ENCODE assay signal across 8 cellular contexts in genomic region chr13:41222259-41222852, GRCh38. TPM values are rescaled to one million over a fixed set of nuclear protein-coding genes. Genes with fewer than 3 reads are reported as not detected.
DNase-seq lines count a peak whose midpoint lies in the region; ATAC-seq and TF ChIP-seq lines count a peak whose summit lies in the region.

No MANE protein-coding gene starts in this region.

- no peak for DNase-seq in GM12864 (ENCODE audit: low read depth)
- DNase-seq in NCI-H82 (lab: John Stamatoyannopoulos, UW): peak; percentile 82
- DNase-seq in activated CD8-positive, alpha-beta memory T cell treated with anti-CD3 and anti-CD28 coated beads for 48 hours (ENCODE audit: low read depth in 2 of 3, low spot score in 2 of 3): peak; percentile 4 to 14 (median 10)
- DNase-seq in epithelial cell of proximal tubule (ENCODE audit: low read depth): peak; percentile 33
- DNase-seq in naive B cell: peak; percentile 63
- peak in 1 of 2 donors; percentile 47 for DNase-seq in tibial artery

- intact Hi-C loops in tibial artery (cut with DNase I; ENCODE audit: low total_unique reads): no loop called here

- H3K9me3 ChIP-seq in tibial artery: no peaks in the 10 kb centered on the region

- ATAC-seq in HG03045 (IDR thresholded peaks at IDR 0.05; ENCODE audit: unreplicated experiment) (peak; percentile 50), naive B cell (ENCODE audit: low read depth in 2 of 2) (peak; percentile 90 to 91)

- TF ChIP-seq CTCF in 22Rv1 (IDR thresholded peaks at IDR 0.05) (peak; percentile 85), GM12864 (IDR thresholded peaks at IDR 0.05; ENCODE audit: low read depth, low read length, missing control alignments) (peak; percentile 77), epithelial cell of proximal tubule (conservative IDR thresholded peaks at IDR 0.05; ENCODE audit: low read depth, low read length) (peak; percentile 85), tibial artery (IDR thresholded peaks at IDR 0.05) (peak; percentile 72 to 76)

- no peak overlapping the region for H3K4me3 ChIP-seq in GM12864 (ENCODE audit: low read depth, low read length)
- no peak overlapping the region for H3K4me3 ChIP-seq in epithelial cell of proximal tubule (ENCODE audit: low read depth, low read length)
- no peak overlapping the region for H3K4me3 ChIP-seq in tibial artery

- no peaks in the 10 kb centered on the region for H3K27me3 ChIP-seq in tibial artery

- no peak overlapping the region for H3K27ac ChIP-seq in 22Rv1
- H3K27ac ChIP-seq in tibial artery: no peak overlapping the region

- peaks cover 0 to 7% of the 10 kb centered on the region in 2 donors for H3K36me3 Mint-ChIP-seq in naive B cell

- no peak overlapping the region for H3K27ac Mint-ChIP-seq in naive B cell

- peaks cover 0 to 20% (median 5%) of the 10 kb centered on the region in 3 donors for H3K36me3 ChIP-seq in tibial artery

- H3K4me1 Mint-ChIP-seq in naive B cell: peaks cover 4 to 5% (median 4%) of the 10 kb centered on the region in 3 donors

- no peaks in the 10 kb centered on the region for H3K9me3 Mint-ChIP-seq in naive B cell

- H3K4me1 ChIP-seq in tibial artery: no peaks in the 10 kb centered on the region

- no peak overlapping the region for H3K4me3 Mint-ChIP-seq in naive B cell

- no peaks in the 10 kb centered on the region for H3K27me3 Mint-ChIP-seq in naive B cell

RNA-seq across cellular contexts. Expression of gene KBTBD7, which starts 28.0 kb away (rescaled TPM):
- 1.4 and 2.8 TPM in 2 replicates for total RNA-seq in epithelial cell of proximal tubule
- 10 to 100 TPM in 1 of 6 donors, 1 to 10 TPM in 5; 3.4 to 11.7 (median 6.9) TPM for polyA plus RNA-seq in naive B cell (ENCODE audit: low read depth in 6 of 6)

RNA-seq across cellular contexts. Expression of gene MTRF1, which starts 41.0 kb away (rescaled TPM):
- total RNA-seq in epithelial cell of proximal tubule: 6.9 and 8.3 TPM in 2 replicates
- polyA plus RNA-seq in naive B cell (ENCODE audit: low read depth in 6 of 6): 10 to 100 TPM in 3 of 6 donors, 1 to 10 TPM in 3; 3.4 to 20.9 (median 11.1) TPM
